17 cellular contexts compared by ENCODE assay signal in the genomic region with DNA sequence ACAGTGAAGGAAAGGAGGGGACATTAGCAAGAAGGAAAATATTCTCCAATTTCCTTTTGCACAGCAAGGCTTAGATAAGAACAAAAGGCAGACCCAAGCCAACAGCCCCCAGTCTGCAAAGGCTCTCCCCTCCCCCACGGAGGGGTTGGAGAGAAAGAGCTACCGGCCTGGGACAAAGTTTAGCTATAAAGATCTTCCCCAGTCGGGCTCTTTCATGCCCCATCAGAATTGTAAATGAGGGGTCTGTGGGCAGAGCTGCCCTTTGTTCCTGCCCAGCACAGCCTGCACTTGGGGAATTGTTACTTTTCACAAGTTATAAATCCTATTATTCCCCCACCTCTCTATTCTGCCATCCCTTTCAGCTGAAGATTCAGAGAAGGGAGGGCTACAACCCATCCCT. TPM values are rescaled to one million over a fixed set of nuclear protein-coding genes. Genes with fewer than 3 reads are reported as not detected.
A peak's percentile ranks its signal among the peaks of the same experiment; 100 is the strongest.
DNase-seq lines count a peak whose midpoint lies in the region; ATAC-seq and TF ChIP-seq lines count a peak whose summit lies in the region.
"Had no signal": no experiment of that assay in that cellular context is flagged by ENCODE, and none has a peak within 500 bp of the region (broad histone marks: within the 10 kb centered on the region; RNA-seq: fewer than 3 reads in every experiment).

No MANE protein-coding gene starts in this region.

- WGBS in mesodermal cell (ENCODE audit: insufficient coverage in 2 of 2), 2 experiments, result 0% methylated on average over 2 of the region's 3 CpGs; no CpG with 5 or more reads in 1 of the 2 experiments

- no peak for DNase-seq in CD8-positive, alpha-beta memory T cell
- DNase-seq in NT2/D1 (ENCODE audit: low read depth, low spot score), result peak; percentile 79
- DNase-seq in fibroblast of pulmonary artery (ENCODE audit: low read depth), result peak; percentile 31
- DNase-seq in uterus, result no peak
- no peak for DNase-seq in D341Med (ENCODE audit: low spot score)
- DNase-seq: activated CD4-positive, alpha-beta T cell treated with anti-CD3 and anti-CD28 coated beads for 1 hour; BE2C; effector CD8-positive, alpha-beta T cell; lower lobe of right lung; NCI-H1048; T1000 had no signal

- intact Hi-C loops in uterus (cut with DNase I; ENCODE audit: low total_unique reads), result no loop called here

- TF ChIP-seq CTCF in fibroblast of pulmonary artery (IDR thresholded peaks at IDR 0.05; ENCODE audit: low read length, missing control alignments), result no peak
- TF ChIP-seq CTCF in uterus (IDR thresholded peaks at IDR 0.05), result no peak

- peaks cover 29 to 55% of the 10 kb centered on the region in 2 donors for H3K27me3 Mint-ChIP-seq in CD8-positive, alpha-beta memory T cell

- POLR2A ChIA-PET in CD8-positive, alpha-beta memory T cell (lab: Charles Lee), result no interaction called here

- no peak overlapping the region for H3K4me3 ChIP-seq in CD8-positive, alpha-beta memory T cell (ENCODE audit: low read length)
- peak overlapping the region; percentile 20 for H3K4me3 ChIP-seq in NT2/D1 (ENCODE audit: insufficient read length, low read depth)
- no peak overlapping the region for H3K4me3 ChIP-seq in fibroblast of pulmonary artery (replicated peaks; ENCODE audit: low read depth, low read length)
- H3K4me3 ChIP-seq in mesodermal cell (ENCODE audit: extremely low read depth, insufficient read depth, low read length, poor library complexity, severe bottlenecking), result no peak overlapping the region
- no peak overlapping the region for H3K4me3 ChIP-seq in uterus
- H3K4me3 ChIP-seq: ascending aorta, lower lobe of right lung had no signal

- peak overlapping the region in 1 of 8 donors; percentile 24 for H3K27ac Mint-ChIP-seq in CD8-positive, alpha-beta memory T cell
- H3K27ac Mint-ChIP-seq: activated naive CD4-positive, alpha-beta T cell treated with anti-CD3 and anti-CD28 coated beads, Interleukin-2, amount 50 U/mL, for 72 hours had no signal

- H3K4me1 Mint-ChIP-seq in CD8-positive, alpha-beta memory T cell, result peaks cover 8% of the 10 kb centered on the region in 3 donors

- no peaks in the 10 kb centered on the region for H3K9me3 ChIP-seq in CD8-positive, alpha-beta memory T cell (ENCODE audit: low read length)
- H3K9me3 ChIP-seq in NT2/D1 (ENCODE audit: insufficient read depth, low read length) (no peaks in the 10 kb centered on the region), mesodermal cell (ENCODE audit: control insufficient read depth, low read length) (no peaks in the 10 kb centered on the region), uterus (no peaks in the 10 kb centered on the region)
- H3K9me3 ChIP-seq: ascending aorta, BE2C, lower lobe of right lung had no signal

- peak overlapping the region; percentile 7 for H3K27ac ChIP-seq in CD8-positive, alpha-beta memory T cell (ENCODE audit: low read depth, low read length)
- H3K27ac ChIP-seq in mesodermal cell (ENCODE audit: low read depth, low read length, severe bottlenecking) (peak overlapping the region; percentile 80), uterus (no peak overlapping the region)
- H3K27ac ChIP-seq: ascending aorta, lower lobe of right lung, parathyroid adenoma had no signal

- TF ChIP-seq POLR2A in uterus (IDR thresholded peaks at IDR 0.05), result no peak

- ATAC-seq in HG03039 (IDR thresholded peaks at IDR 0.05; ENCODE audit: unreplicated experiment), result no peak
- no peak for ATAC-seq in GM21576 (IDR thresholded peaks at IDR 0.05; ENCODE audit: unreplicated experiment)
- ATAC-seq: activated naive CD4-positive, alpha-beta T cell treated with anti-CD3 and anti-CD28 coated beads, Interleukin-2, amount 50 U/mL, for 72 hours; lower lobe of right lung had no signal

- H3K36me3 ChIP-seq in CD8-positive, alpha-beta memory T cell (ENCODE audit: insufficient read depth, low read length), result no peaks in the 10 kb centered on the region
- peaks cover 3% of the 10 kb centered on the region for H3K36me3 ChIP-seq in NT2/D1 (ENCODE audit: insufficient read depth, insufficient read length, low read length)
- no peaks in the 10 kb centered on the region for H3K36me3 ChIP-seq in mesodermal cell (ENCODE audit: control insufficient read depth, insufficient read depth, low read length)
- no peaks in the 10 kb centered on the region for H3K36me3 ChIP-seq in uterus
- H3K36me3 ChIP-seq: ascending aorta, BE2C, lower lobe of right lung had no signal

- peaks cover 18% of the 10 kb centered on the region for H3K27me3 ChIP-seq in CD8-positive, alpha-beta memory T cell (ENCODE audit: insufficient read depth, low read length, poor library complexity, severe bottlenecking)
- H3K27me3 ChIP-seq in NT2/D1 (ENCODE audit: insufficient read depth, insufficient read length) (peaks cover 9% of the 10 kb centered on the region), uterus (peaks cover 0 to 9% of the 10 kb centered on the region in 2 donors)
- H3K27me3 ChIP-seq: ascending aorta had no signal

- CTCF ChIA-PET in CD8-positive, alpha-beta memory T cell (lab: Charles Lee), result interaction anchor here (1.4 to 9.8 kb wide), 2 partner anchors 75 to 79 kb away, joined by 6 to 110 read pairs; no protein-coding TSS in a partner anchor

- H3K9me3 Mint-ChIP-seq in CD8-positive, alpha-beta memory T cell, result no peaks in the 10 kb centered on the region
- H3K9me3 Mint-ChIP-seq: activated naive CD4-positive, alpha-beta T cell treated with anti-CD3 and anti-CD28 coated beads, Interleukin-2, amount 50 U/mL, for 72 hours had no signal

- no peaks in the 10 kb centered on the region for H3K36me3 Mint-ChIP-seq in CD8-positive, alpha-beta memory T cell
- H3K36me3 Mint-ChIP-seq: activated naive CD4-positive, alpha-beta T cell treated with anti-CD3 and anti-CD28 coated beads, Interleukin-2, amount 50 U/mL, for 72 hours had no signal

- H3K4me1 ChIP-seq in CD8-positive, alpha-beta memory T cell (ENCODE audit: insufficient read depth, low read length), result peaks cover 5% of the 10 kb centered on the region
- H3K4me1 ChIP-seq in NT2/D1 (ENCODE audit: insufficient read depth, insufficient read length) (peaks cover 31% of the 10 kb centered on the region), mesodermal cell (ENCODE audit: control insufficient read depth, insufficient read depth, low read length, poor library complexity, severe bottlenecking) (peaks cover 40% of the 10 kb centered on the region), uterus (peaks cover 0 to 8% of the 10 kb centered on the region in 2 donors)
- H3K4me1 ChIP-seq: parathyroid adenoma had no signal

- peak overlapping the region; percentile 34 for H3K9ac ChIP-seq in NT2/D1 (ENCODE audit: insufficient read length, low read depth)
- H3K9ac ChIP-seq: parathyroid adenoma had no signal

- peak overlapping the region in 1 of 7 donors; percentile 79 for H3K4me3 Mint-ChIP-seq in CD8-positive, alpha-beta memory T cell

RNA-seq across cellular contexts. Expression of a gene that starts 3.6 kb away (rescaled TPM):
- under 1 TPM in 1 of 2 experiments, not detected in 1; 0.24 TPM for total RNA-seq in CD8-positive, alpha-beta memory T cell
- polyA plus RNA-seq in CD8-positive, alpha-beta memory T cell, result not detected
- polyA plus RNA-seq in mesodermal cell (2013, experiment 1 of 2), result 11.3 TPM
- polyA plus RNA-seq in mesodermal cell (2013, experiment 2 of 2), result 8.7 TPM
- total RNA-seq in uterus, result 1 to 10 TPM in 1 of 4 donors, under 1 TPM in 1, not detected in 2; 0.40 to 3.6 TPM

RNA-seq across cellular contexts. Expression of a gene that starts 14.8 kb away (rescaled TPM):
- 10 to 100 TPM; 33.1 to 34.0 TPM for total RNA-seq in CD8-positive, alpha-beta memory T cell
- 10.3 TPM for polyA plus RNA-seq in CD8-positive, alpha-beta memory T cell
- 21.2 TPM for polyA plus RNA-seq in mesodermal cell (2013, experiment 1 of 2)
- 22.5 TPM for polyA plus RNA-seq in mesodermal cell (2013, experiment 2 of 2)
- 10 to 100 TPM; 16.1 to 43.3 (median 30.1) TPM for total RNA-seq in uterus

RNA-seq across cellular contexts. Expression of a gene that starts 56.8 kb away (rescaled TPM):
- total RNA-seq in CD8-positive, alpha-beta memory T cell, result 10 to 100 TPM; 23.8 to 28.7 TPM
- 0.13 TPM for polyA plus RNA-seq in CD8-positive, alpha-beta memory T cell
- 3.2 TPM for polyA plus RNA-seq in mesodermal cell (2013, experiment 1 of 2)
- polyA plus RNA-seq in mesodermal cell (2013, experiment 2 of 2), result 2.5 TPM
- total RNA-seq in uterus, result 10 to 100 TPM in 1 of 4 donors, 1 to 10 TPM in 3; 2.0 to 16.2 (median 6.5) TPM

Comparison
In these comparisons a context has a peak if more than half of its experiments do, and no peak if none do; other contexts are left out.
1. DNase-seq: peak in NT2/D1 (single experiment) and fibroblast of pulmonary artery (single experiment); none in CD8-positive, alpha-beta memory T cell (0 of 5), uterus (0 of 2) and D341Med (single experiment).
2. H3K27ac ChIP-seq: peak in CD8-positive, alpha-beta memory T cell (single experiment) and mesodermal cell (single experiment); none in uterus (0 of 2).